In the genomic region with DNA sequence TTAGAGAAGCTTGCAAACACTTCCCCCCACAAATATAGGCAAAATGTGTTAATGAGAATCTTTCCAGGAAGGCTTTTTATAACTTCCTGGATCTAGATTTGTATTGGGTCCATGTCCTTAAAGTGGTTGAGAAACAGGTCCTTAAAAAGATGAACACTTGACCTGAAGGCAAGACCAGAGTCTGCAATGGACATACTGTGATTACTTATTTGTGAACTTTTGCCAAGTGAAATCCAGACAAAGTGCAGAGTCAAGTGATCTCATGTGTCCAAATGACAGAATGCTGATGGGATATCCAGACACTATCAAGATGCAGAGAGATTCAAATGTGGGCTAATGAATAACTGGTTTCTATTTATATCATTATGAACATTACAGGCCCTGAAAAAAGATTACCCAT, we compare ENCODE assay signal across 1 cellular context.
TF ChIP-seq lines count a peak whose summit lies in the region.

No MANE protein-coding gene starts in this region.

TF ChIP-seq in SK-N-SH treated with all-trans-retinoic acid at 6 μM for 48 hours, 23 proteins besides CTCF, POLR2A, EP300 and RAD21 (continued from another document):
- TF ChIP-seq, protein P1, sequence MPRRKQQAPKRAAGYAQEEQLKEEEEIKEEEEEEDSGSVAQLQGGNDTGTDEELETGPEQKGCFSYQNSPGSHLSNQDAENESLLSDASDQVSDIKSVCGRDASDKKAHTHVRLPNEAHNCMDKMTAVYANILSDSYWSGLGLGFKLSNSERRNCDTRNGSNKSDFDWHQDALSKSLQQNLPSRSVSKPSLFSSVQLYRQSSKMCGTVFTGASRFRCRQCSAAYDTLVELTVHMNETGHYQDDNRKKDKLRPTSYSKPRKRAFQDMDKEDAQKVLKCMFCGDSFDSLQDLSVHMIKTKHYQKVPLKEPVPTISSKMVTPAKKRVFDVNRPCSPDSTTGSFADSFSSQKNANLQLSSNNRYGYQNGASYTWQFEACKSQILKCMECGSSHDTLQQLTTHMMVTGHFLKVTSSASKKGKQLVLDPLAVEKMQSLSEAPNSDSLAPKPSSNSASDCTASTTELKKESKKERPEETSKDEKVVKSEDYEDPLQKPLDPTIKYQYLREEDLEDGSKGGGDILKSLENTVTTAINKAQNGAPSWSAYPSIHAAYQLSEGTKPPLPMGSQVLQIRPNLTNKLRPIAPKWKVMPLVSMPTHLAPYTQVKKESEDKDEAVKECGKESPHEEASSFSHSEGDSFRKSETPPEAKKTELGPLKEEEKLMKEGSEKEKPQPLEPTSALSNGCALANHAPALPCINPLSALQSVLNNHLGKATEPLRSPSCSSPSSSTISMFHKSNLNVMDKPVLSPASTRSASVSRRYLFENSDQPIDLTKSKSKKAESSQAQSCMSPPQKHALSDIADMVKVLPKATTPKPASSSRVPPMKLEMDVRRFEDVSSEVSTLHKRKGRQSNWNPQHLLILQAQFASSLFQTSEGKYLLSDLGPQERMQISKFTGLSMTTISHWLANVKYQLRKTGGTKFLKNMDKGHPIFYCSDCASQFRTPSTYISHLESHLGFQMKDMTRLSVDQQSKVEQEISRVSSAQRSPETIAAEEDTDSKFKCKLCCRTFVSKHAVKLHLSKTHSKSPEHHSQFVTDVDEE (CRISPR knock-in tag; IDR thresholded peaks at IDR 0.05): no peak
- no peak for TF ChIP-seq ZNF70 (CRISPR knock-in tag; IDR thresholded peaks at IDR 0.05)
- TF ChIP-seq CREB5 (CRISPR knock-in tag; IDR thresholded peaks at IDR 0.05; ENCODE audit: low read depth): peak; percentile 15; the same call in 1 of the 2 replicates
- peak; percentile 89 for TF ChIP-seq ISL1 (CRISPR knock-in tag; IDR thresholded peaks at IDR 0.05)
- TF ChIP-seq CSDC2 (CRISPR knock-in tag; IDR thresholded peaks at IDR 0.05): no peak
- no peak for TF ChIP-seq RARB (CRISPR knock-in tag; IDR thresholded peaks at IDR 0.05)
- no peak for TF ChIP-seq OSR1 (CRISPR knock-in tag; IDR thresholded peaks at IDR 0.05)
- no peak for TF ChIP-seq ZC3H10 (CRISPR knock-in tag; IDR thresholded peaks at IDR 0.05)
- TF ChIP-seq TOX (CRISPR knock-in tag; IDR thresholded peaks at IDR 0.05; ENCODE audit: borderline replicate concordance): no peak
- no peak for TF ChIP-seq ZNF8 (CRISPR knock-in tag; IDR thresholded peaks at IDR 0.05)
- TF ChIP-seq TCF4 (CRISPR knock-in tag; IDR thresholded peaks at IDR 0.05; ENCODE audit: borderline replicate concordance): no peak
- no peak for TF ChIP-seq ESRRG (CRISPR knock-in tag; IDR thresholded peaks at IDR 0.05)
- no peak for TF ChIP-seq ZNF565 (CRISPR knock-in tag; conservative IDR thresholded peaks at IDR 0.05; ENCODE audit: low read depth)
- TF ChIP-seq, protein P2, sequence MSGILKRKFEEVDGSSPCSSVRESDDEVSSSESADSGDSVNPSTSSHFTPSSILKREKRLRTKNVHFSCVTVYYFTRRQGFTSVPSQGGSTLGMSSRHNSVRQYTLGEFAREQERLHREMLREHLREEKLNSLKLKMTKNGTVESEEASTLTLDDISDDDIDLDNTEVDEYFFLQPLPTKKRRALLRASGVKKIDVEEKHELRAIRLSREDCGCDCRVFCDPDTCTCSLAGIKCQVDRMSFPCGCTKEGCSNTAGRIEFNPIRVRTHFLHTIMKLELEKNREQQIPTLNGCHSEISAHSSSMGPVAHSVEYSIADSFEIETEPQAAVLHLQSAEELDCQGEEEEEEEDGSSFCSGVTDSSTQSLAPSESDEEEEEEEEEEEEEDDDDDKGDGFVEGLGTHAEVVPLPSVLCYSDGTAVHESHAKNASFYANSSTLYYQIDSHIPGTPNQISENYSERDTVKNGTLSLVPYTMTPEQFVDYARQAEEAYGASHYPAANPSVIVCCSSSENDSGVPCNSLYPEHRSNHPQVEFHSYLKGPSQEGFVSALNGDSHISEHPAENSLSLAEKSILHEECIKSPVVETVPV (CRISPR knock-in tag; IDR thresholded peaks at IDR 0.05): no peak
- TF ChIP-seq PPARA (CRISPR knock-in tag; IDR thresholded peaks at IDR 0.05; ENCODE audit: borderline replicate concordance): no peak
